Comparison of ENCODE assay signal across 19 cellular contexts in the genomic region with DNA sequence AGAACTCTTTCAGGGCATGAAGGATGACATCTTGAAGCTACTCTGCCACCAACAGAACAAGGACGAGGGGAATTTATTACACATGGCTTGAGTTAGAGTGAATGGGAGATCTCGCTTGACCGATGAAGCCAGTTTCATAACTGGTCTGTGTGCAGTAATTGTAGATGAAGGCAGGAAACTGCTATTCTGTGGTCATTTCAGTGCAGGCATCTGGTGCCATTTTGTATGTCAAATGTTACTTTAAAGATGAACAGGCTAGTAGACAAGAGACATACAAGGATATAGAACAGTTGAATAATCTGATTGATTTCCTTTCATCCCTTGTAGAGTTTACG. TPM values are rescaled to one million over a fixed set of nuclear protein-coding genes. Genes with fewer than 3 reads are reported as not detected.
DNase-seq lines count a peak whose midpoint lies in the region; TF ChIP-seq lines count a peak whose summit lies in the region.
"Had no signal": no experiment of that assay in that cellular context is flagged by ENCODE, and none has a peak within 500 bp of the region (broad histone marks: within the 10 kb centered on the region; RNA-seq: fewer than 3 reads in every experiment).

No MANE protein-coding gene starts in this region.

- CTCF ChIA-PET in OCI-LY7 (lab: Charles Lee; ENCODE audit: unreplicated experiment): no interaction called here

- H4K20me1 ChIP-seq in OCI-LY7 (ENCODE audit: insufficient read depth, low read length): no peaks in the 10 kb centered on the region

- H3K9me3 Mint-ChIP-seq in HFFc6 (peaks cover 4% of the 10 kb centered on the region; the same call in 1 of the 2 replicates), nephron (no peaks in the 10 kb centered on the region)

- POLR2A ChIA-PET in OCI-LY7 (lab: Charles Lee): no interaction called here

- H3K36me3 Mint-ChIP-seq in HFFc6 (ENCODE audit: low read depth) (no peaks in the 10 kb centered on the region; the same call in 1 of the 2 replicates), nephron (ENCODE audit: low read depth) (peaks cover 5% of the 10 kb centered on the region)

- intact Hi-C loops in OCI-LY7 (cut with micrococcal nuclease; ENCODE audit: unreplicated experiment): no loop called here

- H3K79me2 ChIP-seq in OCI-LY7 (ENCODE audit: insufficient read depth, low read depth, low read length): no peaks in the 10 kb centered on the region

- H3K4me1 Mint-ChIP-seq in HFFc6 (ENCODE audit: low read depth) (peaks cover 11% of the 10 kb centered on the region), nephron (no peaks in the 10 kb centered on the region)

- H3K4me3 Mint-ChIP-seq in HFFc6: peak overlapping the region; percentile 8; the same call in 1 of the 2 replicates
- H3K4me3 Mint-ChIP-seq in nephron: no peak overlapping the region
- H3K4me3 Mint-ChIP-seq: CD4-positive, alpha-beta memory T cell had no signal

- BruUV-seq in OCI-LY7 (replicated peaks; lab: Mats Ljungman, UMichigan): no TSS peak

- peak overlapping the region; percentile 13; the same call in 1 of the 2 replicates for H3K4me3 ChIP-seq in SJCRH30
- H3K4me3 ChIP-seq in OCI-LY7 (ENCODE audit: low read depth, low read length, poor library complexity, severe bottlenecking): no peak overlapping the region
- H3K4me3 ChIP-seq: HAP-1, pancreas, SK-N-MC had no signal

- H2AFZ ChIP-seq in OCI-LY7 (ENCODE audit: low read length): no peak overlapping the region

- H3K27ac ChIP-seq in SJCRH30: peak overlapping the region; percentile 15; the same call in 1 of the 2 replicates
- H3K27ac ChIP-seq in OCI-LY7 (ENCODE audit: low read depth, low read length, poor library complexity, severe bottlenecking): no peak overlapping the region
- H3K27ac ChIP-seq: pancreas, SK-N-MC had no signal

- no peak overlapping the region for H3K27ac Mint-ChIP-seq in HFFc6
- peak overlapping the region in 2 of 3 experiments; percentile 26 to 28 for H3K27ac Mint-ChIP-seq in nephron
- H3K27ac Mint-ChIP-seq: CD4-positive, alpha-beta memory T cell had no signal

- H3K4me1 ChIP-seq in SJCRH30: peaks cover 21% of the 10 kb centered on the region
- no peaks in the 10 kb centered on the region for H3K4me1 ChIP-seq in OCI-LY7 (ENCODE audit: insufficient read depth, low read length, poor library complexity, severe bottlenecking)
- H3K4me1 ChIP-seq: pancreas had no signal

- TF ChIP-seq CTCF in GM13977 (IDR thresholded peaks at IDR 0.05; ENCODE audit: extremely low read depth, insufficient read depth, missing control alignments) (no peak), HFFc6 (IDR thresholded peaks at IDR 0.05) (no peak), nephron (IDR thresholded peaks at IDR 0.05; ENCODE audit: unreplicated experiment in 3 of 3) (no peak), OCI-LY7 (conservative IDR thresholded peaks at IDR 0.05; ENCODE audit: low read length) (no peak)

- in situ Hi-C loops in GM13977 (cut with MboI; ENCODE audit: low pct_unique_long_range_greater_than_20kb, low sequenced_read_pairs, unreplicated experiment): no loop called here

- DNase-seq in GM13977 (ENCODE audit: low spot score) (peak; percentile 58), HFFc6 (no peak), SJCRH30 (no peak), H4 (ENCODE audit: low spot score) (no peak), NOMO-1 treated with DMSO at 0.1 percent for 48 hours (lab: John Stamatoyannopoulos, UW; ENCODE audit: unreplicated experiment) (no peak), NCI-H2107 treated with DMSO at 0.1 percent for 48 hours (lab: John Stamatoyannopoulos, UW; ENCODE audit: unreplicated experiment) (no peak), OCI-LY7 (ENCODE audit: low spot score) (no peak)
- DNase-seq: activated CD8-positive, alpha-beta memory T cell treated with anti-CD3 and anti-CD28 coated beads, Interleukin-2, amount 50 U/mL, for 48 hours; activated naive CD4-positive, alpha-beta T cell treated with Interleukin-2 at 50 U/mL for 16 hours; CD4-positive, alpha-beta memory T cell; DMS79; NCI-H2029 treated with DMSO at 0.1 percent for 48 hours; NCI-H524 treated with DMSO at 0.1 percent for 48 hours; pancreas; stimulated activated CD4-positive, alpha-beta T cell treated with anti-CD3 and anti-CD28 coated beads, Interleukin-4, amount 100 ng/mL, for 1 hour; substantia nigra had no signal

- H3K27me3 Mint-ChIP-seq in HFFc6 (ENCODE audit: insufficient read depth) (peaks cover 62% of the 10 kb centered on the region), nephron (ENCODE audit: low read depth) (peaks cover 4% of the 10 kb centered on the region)

- H3K9me2 ChIP-seq in OCI-LY7 (ENCODE audit: insufficient read depth, low read length): no peaks in the 10 kb centered on the region

- no peaks in the 10 kb centered on the region for H3K9me3 ChIP-seq in SJCRH30 (replicated peaks)
- no peaks in the 10 kb centered on the region for H3K9me3 ChIP-seq in OCI-LY7 (ENCODE audit: low read length)
- H3K9me3 ChIP-seq: HAP-1, pancreas had no signal

- no peaks in the 10 kb centered on the region for H3K27me3 ChIP-seq in SJCRH30
- H3K27me3 ChIP-seq: pancreas had no signal

- H3K4me2 ChIP-seq in OCI-LY7 (ENCODE audit: low read length): no peak overlapping the region

- no peaks in the 10 kb centered on the region for H3K36me3 ChIP-seq in SJCRH30
- H3K36me3 ChIP-seq in OCI-LY7 (ENCODE audit: insufficient read depth, low read length): no peaks in the 10 kb centered on the region
- H3K36me3 ChIP-seq: HAP-1, pancreas had no signal

RNA-seq across cellular contexts. Expression of gene GREB1, which starts 20.6 kb away (rescaled TPM):
- total RNA-seq in HFFc6 (2021; fragmentation: NEBNext Ultra II Directional; extraction: Animal tissue kit (Norgen Biotek cat#: 25700)): under 1 TPM in 3 of 6 experiments, not detected in 3; 0.07 to 0.11 (median 0.09) TPM
- 0.12 and 0.38 TPM in 2 replicates for total RNA-seq in SJCRH30 (2014; rRNA removed; shearing (Covaris generic))
- 4.2 and 6.6 TPM in 2 replicates for total RNA-seq in H4 (2014; rRNA removed; shearing (Covaris generic))
- 3.5 TPM in 2 replicates for total RNA-seq in OCI-LY7 (2014; rRNA removed; shearing (Covaris generic))
- total RNA-seq in OCI-LY7 (2022): 7.3 and 8.4 TPM in 2 replicates
